Comparison of ENCODE assay signal across 18 cellular contexts in genomic region chr1:244412116-244412639, GRCh38. TPM values are rescaled to one million over a fixed set of nuclear protein-coding genes. Genes with fewer than 3 reads are reported as not detected.
DNase-seq lines count a peak whose midpoint lies in the region; ATAC-seq and TF ChIP-seq lines count a peak whose summit lies in the region.
"Had no signal": no experiment of that assay in that cellular context is flagged by ENCODE, and none has a peak within 500 bp of the region (broad histone marks: within the 10 kb centered on the region; RNA-seq: fewer than 3 reads in every experiment).

No MANE protein-coding gene starts in this region.

- no peak overlapping the region for H2AK5ac ChIP-seq in H9 (ENCODE audit: insufficient read length, low read length)

- no peaks in the 10 kb centered on the region for H3K23me2 ChIP-seq in H9 (ENCODE audit: insufficient read length, low read depth, low read length, poor library complexity, severe bottlenecking)

- H3K9ac ChIP-seq in H9 (ENCODE audit: extremely low read depth, insufficient read length, low read length), result no peak overlapping the region

- H3K18ac ChIP-seq in H9 (ENCODE audit: insufficient read length, low read depth, low read length), result no peak overlapping the region

- no peak overlapping the region for H2BK120ac ChIP-seq in H9 (ENCODE audit: low read depth, low read length, poor library complexity, severe bottlenecking)

- peaks cover 99% of the 10 kb centered on the region for H3K36me3 Mint-ChIP-seq in CD4-positive, alpha-beta T cell (ENCODE audit: low read depth)
- peaks cover 28 to 80% (median 73%) of the 10 kb centered on the region in 3 experiments; a peak in 6 of 7 replicates for H3K36me3 Mint-ChIP-seq in H9 (ENCODE audit: insufficient read depth in 1 of 3, low read depth in 3 of 3)
- H3K36me3 Mint-ChIP-seq in stimulated activated effector memory CD8-positive, alpha-beta T cell treated with anti-CD3 and anti-CD28 coated beads, Interleukin-12 subunit alpha, Interleukin-12 subunit beta, amount 100 ng/mL, for 72 hours, result peaks cover 100% of the 10 kb centered on the region

- no peak overlapping the region for H3K56ac ChIP-seq in H9 (ENCODE audit: insufficient read length, low read depth, low read length)

- no peak overlapping the region for H4K5ac ChIP-seq in H9 (ENCODE audit: insufficient read length, low read depth, low read length)

- H3K4me1 ChIP-seq in H9 (ENCODE audit: insufficient read depth, low read length), result no peaks in the 10 kb centered on the region

- H3T11ph ChIP-seq in H9 (ENCODE audit: low read length), result no peak overlapping the region

- no peak overlapping the region for H4K8ac ChIP-seq in H9 (replicated peaks; ENCODE audit: insufficient read length, low read depth, low read length)

- H3K27me3 ChIP-seq in CD4-positive, alpha-beta T cell (ENCODE audit: control insufficient read depth, insufficient read depth, low read length), result no peaks in the 10 kb centered on the region
- H3K27me3 ChIP-seq in H9 (ENCODE audit: insufficient read depth, low read length), result no peaks in the 10 kb centered on the region
- H3K27me3 ChIP-seq in dorsolateral prefrontal cortex, result no peaks in the 10 kb centered on the region

- H3K9me3 Mint-ChIP-seq in CD4-positive, alpha-beta T cell, result no peaks in the 10 kb centered on the region
- no peaks in the 10 kb centered on the region for H3K9me3 Mint-ChIP-seq in H9
- no peaks in the 10 kb centered on the region for H3K9me3 Mint-ChIP-seq in stimulated activated effector memory CD8-positive, alpha-beta T cell treated with anti-CD3 and anti-CD28 coated beads, Interleukin-12 subunit alpha, Interleukin-12 subunit beta, amount 100 ng/mL, for 72 hours

- WGBS in H9 (ENCODE audit: extremely low coverage, insufficient read length, low lambda C conversion rate), result no CpG with 5 or more reads among the region's 5 CpGs

- H3K27ac ChIP-seq in CD4-positive, alpha-beta T cell (ENCODE audit: low read depth, low read length), result no peak overlapping the region
- no peak overlapping the region for H3K27ac ChIP-seq in H9 (ENCODE audit: insufficient read length, low read depth, low read length)
- H3K27ac ChIP-seq in dorsolateral prefrontal cortex, result peak overlapping the region in 56 of 59 donors; percentile 0 to 79 (median 62)

- no peak overlapping the region for H3K4me3 ChIP-seq in dorsolateral prefrontal cortex

- no peak overlapping the region for H2BK12ac ChIP-seq in H9 (ENCODE audit: insufficient read length, low read depth, low read length)

- H4K91ac ChIP-seq in H9 (ENCODE audit: insufficient read length, low read depth, low read length), result no peak overlapping the region

- H2AFZ ChIP-seq in H9 (ENCODE audit: low read length), result no peak overlapping the region

- no peak overlapping the region for H3K14ac ChIP-seq in H9 (ENCODE audit: insufficient read depth, low read length)

- H4K20me1 ChIP-seq in H9 (ENCODE audit: control insufficient read depth, insufficient read depth, insufficient read length), result no peaks in the 10 kb centered on the region

- POLR2A ChIA-PET in CD4-positive, alpha-beta T cell (lab: Charles Lee), result no interaction called here

- no peak for TF ChIP-seq CTCF in CD4-positive, alpha-beta T cell (IDR thresholded peaks at IDR 0.05)
- no peak for TF ChIP-seq CTCF in H9 (conservative IDR thresholded peaks at IDR 0.05)
- no peak for TF ChIP-seq CTCF in dorsolateral prefrontal cortex (IDR thresholded peaks at IDR 0.05 in 54 of 56, conservative IDR thresholded peaks at IDR 0.05 in 2 of 56; ENCODE audit: low read depth in 1 of 56, partially characterized antibody in 56 of 56)

- H3K4me1 Mint-ChIP-seq in CD4-positive, alpha-beta T cell (ENCODE audit: low read depth), result no peaks in the 10 kb centered on the region
- peaks cover 20 to 21% of the 10 kb centered on the region in 2 experiments for H3K4me1 Mint-ChIP-seq in H9
- peaks cover 27% of the 10 kb centered on the region for H3K4me1 Mint-ChIP-seq in stimulated activated effector memory CD8-positive, alpha-beta T cell treated with anti-CD3 and anti-CD28 coated beads, Interleukin-12 subunit alpha, Interleukin-12 subunit beta, amount 100 ng/mL, for 72 hours

- intact Hi-C loops in CD4-positive, alpha-beta T cell (cut with DNase I, micrococcal nuclease), result no loop called here
- intact Hi-C loops in dorsolateral prefrontal cortex (cut with DNase I) (no loop called here), Right ventricle myocardium inferior (cut with DNase I) (no loop called here)

- peak overlapping the region; percentile 1 for H3K27ac Mint-ChIP-seq in CD4-positive, alpha-beta T cell
- peak overlapping the region in 2 of 3 experiments; percentile 39 to 63; a peak in 3 of 7 replicates for H3K27ac Mint-ChIP-seq in H9
- peak overlapping the region; percentile 29 for H3K27ac Mint-ChIP-seq in stimulated activated effector memory CD8-positive, alpha-beta T cell treated with anti-CD3 and anti-CD28 coated beads, Interleukin-12 subunit alpha, Interleukin-12 subunit beta, amount 100 ng/mL, for 72 hours

- CTCF ChIA-PET in CD4-positive, alpha-beta T cell (lab: Charles Lee), result no interaction called here

- H3K4ac ChIP-seq in H9 (ENCODE audit: low read depth, low read length), result no peak overlapping the region

- H2BK20ac ChIP-seq in H9 (ENCODE audit: low read depth, low read length, poor library complexity, severe bottlenecking), result no peak overlapping the region

- H3K23ac ChIP-seq in H9 (ENCODE audit: insufficient read length, low read depth, low read length), result no peak overlapping the region

- H3K27me3 Mint-ChIP-seq in CD4-positive, alpha-beta T cell, result no peaks in the 10 kb centered on the region
- no peaks in the 10 kb centered on the region for H3K27me3 Mint-ChIP-seq in H9 (ENCODE audit: low read depth)
- H3K27me3 Mint-ChIP-seq: CD4-positive, alpha-beta memory T cell had no signal

- H2BK5ac ChIP-seq in H9 (ENCODE audit: insufficient read length, low read length), result no peak overlapping the region

- no peak for DNase-seq in CD4-positive, alpha-beta T cell
- no peak for DNase-seq in H9
- peak in 1 of 10 donors; percentile 20 for DNase-seq in dorsolateral prefrontal cortex
- no peak for DNase-seq in stimulated activated effector memory CD8-positive, alpha-beta T cell treated with anti-CD3 and anti-CD28 coated beads, Interleukin-12 subunit alpha, Interleukin-12 subunit beta, amount 100 ng/mL, for 72 hours (ENCODE audit: low spot score in 2 of 2)
- DNase-seq in Right ventricle myocardium inferior (ENCODE audit: missing footprints), result no peak
- DNase-seq: ACHN; CD4-positive, alpha-beta memory T cell; DMS79; IMR-90; NCI-H1417; NCI-H187; NCI-H2227 treated with DMSO at 0.1 percent for 48 hours; NCI-H510A treated with DMSO at 0.1 percent for 48 hours; RPMI8226; SIG-M5 had no signal

- H3K79me2 ChIP-seq in H9 (ENCODE audit: insufficient read depth, low read length), result no peaks in the 10 kb centered on the region

- no peaks in the 10 kb centered on the region for H3K79me1 ChIP-seq in H9 (ENCODE audit: insufficient read depth, low read depth, low read length, poor library complexity, severe bottlenecking)

- H3K9me3 ChIP-seq in CD4-positive, alpha-beta T cell (ENCODE audit: control insufficient read depth, low read length), result no peaks in the 10 kb centered on the region
- no peaks in the 10 kb centered on the region for H3K9me3 ChIP-seq in H9 (ENCODE audit: control insufficient read depth, low read depth, low read length)

- no peak overlapping the region for H3K4me3 Mint-ChIP-seq in CD4-positive, alpha-beta T cell
- no peak overlapping the region for H3K4me3 Mint-ChIP-seq in H9
- H3K4me3 Mint-ChIP-seq in stimulated activated effector memory CD8-positive, alpha-beta T cell treated with anti-CD3 and anti-CD28 coated beads, Interleukin-12 subunit alpha, Interleukin-12 subunit beta, amount 100 ng/mL, for 72 hours, result no peak overlapping the region
- H3K4me3 Mint-ChIP-seq: CD4-positive, alpha-beta memory T cell had no signal

- H2BK15ac ChIP-seq in H9 (ENCODE audit: low read depth, low read length), result no peak overlapping the region

- no peak overlapping the region for H3K4me2 ChIP-seq in H9 (ENCODE audit: insufficient read depth, insufficient read length, low read length)

- no peak for ATAC-seq in CD4-positive, alpha-beta T cell (ENCODE audit: poor library complexity)
- no peak for ATAC-seq in stimulated activated effector memory CD8-positive, alpha-beta T cell treated with anti-CD3 and anti-CD28 coated beads, Interleukin-12 subunit alpha, Interleukin-12 subunit beta, amount 100 ng/mL, for 72 hours
- ATAC-seq in Right ventricle myocardium inferior (no peak), GM21423 (IDR thresholded peaks at IDR 0.05; ENCODE audit: unreplicated experiment) (no peak), GM21381 (IDR thresholded peaks at IDR 0.05; ENCODE audit: unreplicated experiment) (no peak)
- ATAC-seq: SK-N-SH treated with all-trans-retinoic acid at 6 μM for 48 hours had no signal

RNA-seq across cellular contexts. Expression of gene ADSS2, which starts 39.5 kb away (rescaled TPM):
- 10 to 100 TPM; 30.8 to 34.0 TPM for total RNA-seq in CD4-positive, alpha-beta T cell
- total RNA-seq in H9 (2021) (65.4 and 70.1 TPM in 2 replicates), dorsolateral prefrontal cortex (10 to 100 TPM; 25.2 to 78.9 (median 51.3) TPM), Right ventricle myocardium inferior (5.5 TPM)

RNA-seq across cellular contexts. Expression of gene CATSPERE, which starts 48.9 kb away (rescaled TPM):
- total RNA-seq in CD4-positive, alpha-beta T cell, result 1 to 10 TPM in 1 of 2 experiments, under 1 TPM in 1; 0.91 to 1.4 TPM
- 0.31 and 0.55 TPM in 2 replicates for total RNA-seq in H9 (2021)
- total RNA-seq in dorsolateral prefrontal cortex, result 1 to 10 TPM; 1.5 to 7.7 (median 4.0) TPM
- total RNA-seq in Right ventricle myocardium inferior, result 0.54 TPM

Comparison
In these comparisons a context has a peak if more than half of its experiments do, and no peak if none do; other contexts are left out.
1. H3K27ac ChIP-seq: peak in dorsolateral prefrontal cortex (56 of 59); none in CD4-positive, alpha-beta T cell (single experiment) and H9 (single experiment).
2. H3K27ac Mint-ChIP-seq: peak in every context shown above with its lines; median percentile 51 in H9; 29 in stimulated activated effector memory CD8-positive, alpha-beta T cell treated with anti-CD3 and anti-CD28 coated beads, Interleukin-12 subunit alpha, Interleukin-12 subunit beta, amount 100 ng/mL, for 72 hours; 1 in CD4-positive, alpha-beta T cell.